ENCODE assay signal across 9 cellular contexts in genomic region chr5:61768692-61769281, GRCh38.
DNase-seq lines count a peak whose midpoint lies in the region; ATAC-seq and TF ChIP-seq lines count a peak whose summit lies in the region.
"Had no signal": no experiment of that assay in that cellular context is flagged by ENCODE, and none has a peak within 500 bp of the region (broad histone marks: within the 10 kb centered on the region; RNA-seq: fewer than 3 reads in every experiment).

No MANE protein-coding gene starts in this region.

- H3K36me3 ChIP-seq in testis (ENCODE audit: low read depth, missing control alignments) = no peaks in the 10 kb centered on the region

- TF ChIP-seq POLR2A in testis (IDR thresholded peaks at IDR 0.05) = no peak

- ATAC-seq in GM19023 (IDR thresholded peaks at IDR 0.05; ENCODE audit: unreplicated experiment) (peak; percentile 79), HG03025 (IDR thresholded peaks at IDR 0.05; ENCODE audit: low FRiP score, unreplicated experiment) (peak; percentile 95)

- intact Hi-C loops in testis (cut with DNase I; ENCODE audit: low total_unique reads) (no loop called here), posterior cingulate gyrus (cut with DNase I) (no loop called here)

- DNase-seq in COLO829 (ENCODE audit: low spot score) (peak; percentile 6), NCI-H526 treated with DMSO at 0.1 percent for 48 hours (lab: John Stamatoyannopoulos, UW) (peak; percentile 0), epithelial cell of proximal tubule (ENCODE audit: low read depth) (no peak), testis (peak; percentile 16), posterior cingulate gyrus (no peak), NCI-H774 (lab: John Stamatoyannopoulos, UW) (no peak)
- DNase-seq: naive thymus-derived CD8-positive, alpha-beta T cell had no signal

- H3K4me3 ChIP-seq in epithelial cell of proximal tubule (ENCODE audit: low read depth, low read length) (no peak overlapping the region), testis (no peak overlapping the region)

- H3K27me3 ChIP-seq in testis = no peaks in the 10 kb centered on the region

- no peaks in the 10 kb centered on the region for H3K4me1 ChIP-seq in testis

- WGBS in testis, 2 donors = 84 to 86% methylated on average over 5 of the region's 5 CpGs

- H3K27ac ChIP-seq in testis = no peak overlapping the region

- H3K9me3 ChIP-seq in testis = no peaks in the 10 kb centered on the region

- TF ChIP-seq CTCF in epithelial cell of proximal tubule (conservative IDR thresholded peaks at IDR 0.05; ENCODE audit: low read depth, low read length) (peak; percentile 100), testis (IDR thresholded peaks at IDR 0.05) (peak in 2 of 3 experiments; percentile 30 to 31)

Comparison
In these comparisons a context has a peak if more than half of its experiments do, and no peak if none do; other contexts are left out.
1. DNase-seq: peak in COLO829 (single experiment), NCI-H526 treated with DMSO at 0.1 percent for 48 hours (single experiment) and testis (single experiment); none in epithelial cell of proximal tubule (single experiment), posterior cingulate gyrus (0 of 10) and NCI-H774 (single experiment).